25 cellular contexts compared by ENCODE assay signal in the genomic region with DNA sequence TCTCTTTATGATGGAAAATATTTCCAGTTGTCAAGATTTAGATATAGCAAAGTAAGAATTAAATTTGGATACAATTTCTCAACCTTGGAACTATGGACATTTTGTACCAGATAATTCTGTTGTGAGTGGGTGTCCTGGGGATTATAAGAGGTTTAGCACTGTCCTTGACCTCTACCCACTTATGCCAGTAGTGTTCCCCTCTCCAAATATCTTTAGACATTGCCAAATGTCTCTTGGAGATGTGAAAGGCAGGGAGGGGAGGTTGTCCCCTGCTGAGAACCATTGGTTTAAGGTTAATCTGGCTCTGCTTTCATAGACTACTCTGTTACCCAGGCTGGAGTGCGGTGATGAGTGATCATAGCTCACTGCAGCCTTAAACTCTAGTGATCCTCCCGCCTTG. TPM values are rescaled to one million over a fixed set of nuclear protein-coding genes. Genes with fewer than 3 reads are reported as not detected.
DNase-seq lines count a peak whose midpoint lies in the region; ATAC-seq, FAIRE-seq and TF ChIP-seq lines count a peak whose summit lies in the region.
"Had no signal": no experiment of that assay in that cellular context is flagged by ENCODE, and none has a peak within 500 bp of the region (broad histone marks: within the 10 kb centered on the region; RNA-seq: fewer than 3 reads in every experiment).

A gene (plus strand): TSS at position 244 of the 400 bp plus-strand sequence. CDS start 423 bp downstream, outside the sequence.

- TF ChIP-seq CTCF in Peyer's patch (IDR thresholded peaks at IDR 0.05): no peak
- no peak for TF ChIP-seq CTCF in osteocyte (IDR thresholded peaks at IDR 0.05)

- DNase-seq in GM12891 (ENCODE audit: insufficient read length, low spot score) (no peak), Peyer's patch (no peak), left cardiac atrium (no peak), osteocyte (ENCODE audit: extremely low spot score, unreplicated experiment) (no peak), EL (no peak), NCI-H69 (lab: John Stamatoyannopoulos, UW) (no peak), DMS 273 treated with DMSO at 0.1 percent for 48 hours (lab: John Stamatoyannopoulos, UW) (no peak)
- DNase-seq: activated naive CD8-positive, alpha-beta T cell treated with anti-CD3 and anti-CD28 coated beads for 36 hours; COR-L47; dermis blood vessel endothelial cell; naive thymus-derived CD4-positive, alpha-beta T cell; NCI-H1105 treated with DMSO at 0.1 percent for 48 hours; NCI-H510A treated with DMSO at 0.1 percent for 48 hours; small intestine; stimulated activated CD4-positive, alpha-beta T cell treated with anti-CD3 and anti-CD28 coated beads, Interleukin-4, amount 100 ng/mL, for 4 hours; stomach; SW 1271; upper lobe of left lung had no signal

- no peak for TF ChIP-seq POLR2A in GM12891 (IDR thresholded peaks at IDR 0.05; ENCODE audit: low read depth, low read length)
- no peak for TF ChIP-seq POLR2A in Peyer's patch (IDR thresholded peaks at IDR 0.05)

- H3K4me3 ChIP-seq in Peyer's patch: no peak within 1 kb of the TSS
- H3K4me3 ChIP-seq: prostate gland, stomach, upper lobe of left lung had no signal

- no peaks in the 10 kb centered on the region for H3K27me3 ChIP-seq in Peyer's patch
- H3K27me3 ChIP-seq: stomach, upper lobe of left lung had no signal

- peak; percentile 56 for FAIRE-seq in GM12891 (lab: Jason Lieb, UNC)
- FAIRE-seq: keratinocyte, small intestine had no signal

- H3K27me3 Mint-ChIP-seq in osteocyte (ENCODE audit: unreplicated experiment): no peaks in the 10 kb centered on the region
- H3K27me3 Mint-ChIP-seq: activated naive CD8-positive, alpha-beta T cell treated with anti-CD3 and anti-CD28 coated beads for 36 hours; brain; naive thymus-derived CD4-positive, alpha-beta T cell had no signal

- no peaks in the 10 kb centered on the region for H3K9me3 Mint-ChIP-seq in osteocyte (ENCODE audit: unreplicated experiment)
- H3K9me3 Mint-ChIP-seq: activated naive CD8-positive, alpha-beta T cell treated with anti-CD3 and anti-CD28 coated beads for 36 hours; activated T-helper 1 cell treated with anti-CD3 and anti-CD28 coated beads, Interleukin-12 subunit alpha, Interleukin-12 subunit beta, Interleukin-2, Interleukin-4 antibody, amounts not matched to agents 30 ng/mL and 10 ng/mL and 1 ng/mL, durations not matched to agents 14 hours and 24 hours and 36 hours; brain; naive thymus-derived CD4-positive, alpha-beta T cell had no signal

- intact Hi-C loops in left cardiac atrium (cut with DNase I): loop anchor here in 1 of 2 donors (5.0 kb wide), 1 partner anchor 119 kb away; no protein-coding TSS in a partner anchor

- no peak within 1 kb of the TSS for H3K27ac ChIP-seq in Peyer's patch
- H3K27ac ChIP-seq: epithelial cell of prostate, prostate gland, stomach, upper lobe of left lung had no signal

- H3K4me3 Mint-ChIP-seq in osteocyte (ENCODE audit: unreplicated experiment): no peak within 1 kb of the TSS
- H3K4me3 Mint-ChIP-seq: activated naive CD8-positive, alpha-beta T cell treated with anti-CD3 and anti-CD28 coated beads for 36 hours; activated T-helper 1 cell treated with anti-CD3 and anti-CD28 coated beads, Interleukin-12 subunit alpha, Interleukin-12 subunit beta, Interleukin-2, Interleukin-4 antibody, amounts not matched to agents 30 ng/mL and 10 ng/mL and 1 ng/mL, durations not matched to agents 14 hours and 24 hours and 36 hours; brain; naive thymus-derived CD4-positive, alpha-beta T cell had no signal

- H3K9me3 ChIP-seq in Peyer's patch: no peaks in the 10 kb centered on the region
- H3K9me3 ChIP-seq: prostate gland, stomach, upper lobe of left lung had no signal

- H3K36me3 Mint-ChIP-seq in osteocyte (ENCODE audit: unreplicated experiment): peaks cover 29% of the 10 kb centered on the region

- peaks cover 0 to 40% (median 0%) of the 10 kb centered on the region in 3 donors for H3K36me3 ChIP-seq in Peyer's patch
- H3K36me3 ChIP-seq: prostate gland had no signal

- H3K4me1 ChIP-seq in Peyer's patch: no peaks in the 10 kb centered on the region
- H3K4me1 ChIP-seq: prostate gland, upper lobe of left lung had no signal

- ATAC-seq in left cardiac atrium (peak; percentile 44 to 71), GM21367 (IDR thresholded peaks at IDR 0.05; ENCODE audit: unreplicated experiment) (no peak)
- ATAC-seq: activated CD4-positive, CD25-positive, alpha-beta regulatory T cell treated with anti-CD3 and anti-CD28 coated beads, Interleukin-2, amount 50 U/mL, for 24 hours; naive thymus-derived CD4-positive, alpha-beta T cell had no signal

- H3K4me1 Mint-ChIP-seq in osteocyte (ENCODE audit: unreplicated experiment): peaks cover 30% of the 10 kb centered on the region

- peak within 1 kb of the TSS; percentile 72 for H3K27ac Mint-ChIP-seq in osteocyte (ENCODE audit: unreplicated experiment)
- H3K27ac Mint-ChIP-seq: activated naive CD8-positive, alpha-beta T cell treated with anti-CD3 and anti-CD28 coated beads for 36 hours; activated T-helper 1 cell treated with anti-CD3 and anti-CD28 coated beads, Interleukin-12 subunit alpha, Interleukin-12 subunit beta, Interleukin-2, Interleukin-4 antibody, amounts not matched to agents 30 ng/mL and 10 ng/mL and 1 ng/mL, durations not matched to agents 14 hours and 24 hours and 36 hours had no signal

TF ChIP-seq in GM12891, 5 proteins besides CTCF, POLR2A, EP300 and RAD21:
- TF ChIP-seq POU2F2 (IDR thresholded peaks at IDR 0.05; ENCODE audit: low read depth, low read length) (no peak), SPI1 (IDR thresholded peaks at IDR 0.05; ENCODE audit: low read depth, low read length) (no peak), PAX5 (IDR thresholded peaks at IDR 0.05; ENCODE audit: insufficient read depth, low read length, severe bottlenecking) (no peak), TAF1 (IDR thresholded peaks at IDR 0.05; ENCODE audit: low read depth, low read length) (no peak), POLR2AphosphoS5 (IDR thresholded peaks at IDR 0.05; ENCODE audit: low read depth, low read length) (no peak)

RNA-seq across cellular contexts. Expression of the gene that starts here (rescaled TPM):
- 0.72 TPM for polyA plus RNA-seq in GM12891 (2012; ENCODE audit: low read depth, missing spikeins)
- 10 to 100 TPM in 3 of 4 donors, 1 to 10 TPM in 1; 8.2 to 14.9 (median 11.9) TPM for total RNA-seq in Peyer's patch
- 1 to 10 TPM; 1.5 to 1.6 TPM for total RNA-seq in left cardiac atrium
- total RNA-seq in osteocyte: 4.6 and 5.1 TPM in 2 replicates
